ENCODE assay signal across 1 cellular context in genomic region chr10:72691470-72692056, GRCh38.
A peak's percentile ranks its signal among the peaks of the same experiment; 100 is the strongest.
TF ChIP-seq lines count a peak whose summit lies in the region.

No MANE protein-coding gene starts in this region.

TF ChIP-seq in K562, 482 proteins besides CTCF, POLR2A, EP300 and RAD21 (continued from another document):
- no peak for TF ChIP-seq ZNF280B (CRISPR knock-in tag; IDR thresholded peaks at IDR 0.05)
- TF ChIP-seq CC2D1A (IDR thresholded peaks at IDR 0.05) = no peak
- no peak for TF ChIP-seq HDAC3 (IDR thresholded peaks at IDR 0.05; ENCODE audit: borderline replicate concordance, partially characterized antibody)
- peak; percentile 77 for TF ChIP-seq HINFP (tag; conservative IDR thresholded peaks at IDR 0.05; ENCODE audit: low read depth)
- no peak for TF ChIP-seq MCM7 (IDR thresholded peaks at IDR 0.05)
- no peak for TF ChIP-seq ZNF212 (CRISPR knock-in tag; IDR thresholded peaks at IDR 0.05)
- TF ChIP-seq FOXA3 (CRISPR knock-in tag; conservative IDR thresholded peaks at IDR 0.05 in 1 of 2, IDR thresholded peaks at IDR 0.05 in 1 of 2) = no peak
- no peak for TF ChIP-seq ILK (tag; IDR thresholded peaks at IDR 0.05; ENCODE audit: borderline replicate concordance, low read depth)
- TF ChIP-seq ZNF699 (CRISPR knock-in tag; IDR thresholded peaks at IDR 0.05; ENCODE audit: insufficient replicate concordance) = no peak
- TF ChIP-seq FOSL1 (tag; conservative IDR thresholded peaks at IDR 0.05) = no peak
- no peak for TF ChIP-seq MCM2 (IDR thresholded peaks at IDR 0.05; ENCODE audit: low read depth)
- 0 out of 4 replicates have a peak, but pooled peaks of 1 of the 2 experiments have one; percentile 16 for TF ChIP-seq ZNF639 (CRISPR knock-in tag; conservative IDR thresholded peaks at IDR 0.05 in 1 of 2, IDR thresholded peaks at IDR 0.05 in 1 of 2)
- TF ChIP-seq CHCHD3 (CRISPR knock-in tag; IDR thresholded peaks at IDR 0.05) = no peak
- TF ChIP-seq SIRT6 (IDR thresholded peaks at IDR 0.05; ENCODE audit: low read depth, low read length) = no peak
